ENCODE assay signal across 28 cellular contexts in genomic region chr15:83185561-83185960, GRCh38.
"Had no signal": no experiment of that assay in that cellular context is flagged by ENCODE, and none has a peak within 500 bp of the region (broad histone marks: within the 10 kb centered on the region; RNA-seq: fewer than 3 reads in every experiment).

No MANE protein-coding gene starts in this region.

- H3K27ac ChIP-seq: colonic mucosa, coronary artery, dorsolateral prefrontal cortex, epithelial cell of prostate, esophagus muscularis mucosa, esophagus squamous epithelium, foreskin keratinocyte, gastrocnemius medialis, gastroesophageal sphincter, heart left ventricle, heart right ventricle, hepatocyte had no signal

- H3K4me3 ChIP-seq: colonic mucosa, coronary artery, dorsolateral prefrontal cortex, esophagus muscularis mucosa, esophagus squamous epithelium, gastrocnemius medialis, gastroesophageal sphincter, heart left ventricle, heart right ventricle, hepatocyte had no signal

- H3K27me3 ChIP-seq: colonic mucosa, dorsolateral prefrontal cortex, esophagus muscularis mucosa, esophagus squamous epithelium, foreskin keratinocyte, gastrocnemius medialis, gastroesophageal sphincter, heart left ventricle, heart right ventricle, hepatocyte had no signal

- H3K36me3 ChIP-seq: colonic mucosa, esophagus muscularis mucosa, esophagus squamous epithelium, gastrocnemius medialis, gastroesophageal sphincter, heart left ventricle, heart right ventricle had no signal

- H3K4me2 ChIP-seq: hepatocyte had no signal

- FAIRE-seq: endometrium, endothelial cell of umbilical vein, frontal cortex had no signal

- H3K9me3 ChIP-seq: colonic mucosa, esophagus muscularis mucosa, esophagus squamous epithelium, gastrocnemius medialis, gastroesophageal sphincter, heart left ventricle, heart right ventricle had no signal

- H2AFZ ChIP-seq: hepatocyte had no signal

- DNase-seq: colonic mucosa; cortex of kidney; dermis blood vessel endothelial cell; dorsolateral prefrontal cortex; effector CD4-positive, alpha-beta T cell; effector CD8-positive, alpha-beta T cell; effector memory CD4-positive, alpha-beta T cell; effector memory CD8-positive, alpha-beta T cell; endodermal cell; erythroblast; esophagus squamous epithelium; foreskin fibroblast; foreskin keratinocyte; foreskin melanocyte; gastrocnemius medialis; glutamatergic neuron; head of caudate nucleus; heart left ventricle; heart right ventricle had no signal

- H3K4me1 ChIP-seq: colonic mucosa, esophagus muscularis mucosa, esophagus squamous epithelium, foreskin keratinocyte, gastrocnemius medialis, gastroesophageal sphincter, heart right ventricle had no signal

- ATAC-seq: effector memory CD8-positive, alpha-beta T cell; esophagus mucosa; foreskin keratinocyte; gastrocnemius medialis; gastroesophageal sphincter; heart left ventricle; heart right ventricle had no signal
